ENCODE assay signal across 8 cellular contexts in genomic region chr20:50366270-50367103, GRCh38.
DNase-seq lines count a peak whose midpoint lies in the region; ATAC-seq, FAIRE-seq and TF ChIP-seq lines count a peak whose summit lies in the region.

No MANE protein-coding gene starts in this region.

- H3K9me3 ChIP-seq in spleen, result peaks cover 0 to 5% (median 0%) of the 10 kb centered on the region in 8 donors

- peaks cover 0 to 15% (median 10%) of the 10 kb centered on the region in 6 donors for H3K4me1 ChIP-seq in spleen

- no peak for ATAC-seq in HG02763 (IDR thresholded peaks at IDR 0.05; ENCODE audit: unreplicated experiment)

- H3K36me3 ChIP-seq in spleen, result no peaks in the 10 kb centered on the region

- DNase-seq in DMS 273 (lab: John Stamatoyannopoulos, UW; ENCODE audit: unreplicated experiment) (peak; percentile 88), NCI-H1417 (lab: John Stamatoyannopoulos, UW) (peak; percentile 81 to 99 (median 93)), T-helper 1 cell (peak in 3 of 5 donors; percentile 25 to 74 (median 33)), fibroblast of the aortic adventitia (ENCODE audit: low read depth) (peak; percentile 67), spleen (no peak), 8988T (no peak), H54 (ENCODE audit: insufficient read length, low spot score) (no peak)

- intact Hi-C loops in spleen (cut with DNase I; ENCODE audit: low total_unique reads), result no loop called here

- 31 to 37% (median 36%) methylated on average over 7 of the region's 7 CpGs for WGBS in spleen, 5 donors

- H3K27ac ChIP-seq in spleen, result peak overlapping the region in 6 of 8 donors; percentile 40 to 76 (median 58)

- no peaks in the 10 kb centered on the region for H3K27me3 ChIP-seq in spleen (replicated peaks in 1 of 7)

- FAIRE-seq in H54 (lab: Jason Lieb, UNC), result no peak

- H3K4me3 ChIP-seq in fibroblast of the aortic adventitia (ENCODE audit: low read depth, low read length), result no peak overlapping the region
- H3K4me3 ChIP-seq in spleen, result no peak overlapping the region

- no peak for TF ChIP-seq POLR2A in spleen (IDR thresholded peaks at IDR 0.05)
- TF ChIP-seq POLR2A in H54 (IDR thresholded peaks at IDR 0.05; ENCODE audit: low read depth, low read length), result no peak

- TF ChIP-seq CTCF in fibroblast of the aortic adventitia (IDR thresholded peaks at IDR 0.05; ENCODE audit: insufficient read depth, low read length) (no peak), spleen (IDR thresholded peaks at IDR 0.05 in 8 of 11, conservative IDR thresholded peaks at IDR 0.05 in 3 of 11) (no peak)

Comparison
In these comparisons a context has a peak if more than half of its experiments do, and no peak if none do; other contexts are left out.
1. DNase-seq: peak in DMS 273 (single experiment), NCI-H1417 (3 of 3), T-helper 1 cell (3 of 5) and fibroblast of the aortic adventitia (single experiment); none in spleen (single experiment), 8988T (single experiment) and H54 (single experiment).